Comparison of ENCODE assay signal across 9 cellular contexts in the genomic region with DNA sequence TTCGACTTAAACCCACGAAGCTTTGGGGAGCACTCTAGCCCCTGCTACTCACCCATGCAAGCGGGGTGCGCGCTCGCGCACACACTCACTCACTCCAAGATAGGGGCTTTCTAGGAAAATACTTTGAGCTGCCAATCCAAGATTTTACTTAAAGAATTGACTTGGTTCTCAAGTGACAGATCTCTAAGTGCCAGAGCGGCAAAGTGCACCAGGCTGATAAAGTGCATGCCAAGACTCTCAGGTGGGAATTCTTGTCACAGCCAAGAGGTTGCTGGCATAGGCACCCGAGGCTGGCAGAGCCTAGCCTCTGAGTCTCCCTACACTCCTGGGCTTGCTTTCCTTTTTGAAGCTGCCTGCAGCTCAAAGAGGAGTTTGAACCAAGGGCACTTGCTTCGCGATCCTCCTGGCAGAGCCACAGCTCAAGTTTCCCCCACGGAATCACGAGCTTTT. TPM values are rescaled to one million over a fixed set of nuclear protein-coding genes. Genes with fewer than 3 reads are reported as not detected.
DNase-seq lines count a peak whose midpoint lies in the region; ATAC-seq, FAIRE-seq and TF ChIP-seq lines count a peak whose summit lies in the region.
"Had no signal": no experiment of that assay in that cellular context is flagged by ENCODE, and none has a peak within 500 bp of the region (broad histone marks: within the 10 kb centered on the region; RNA-seq: fewer than 3 reads in every experiment).

No MANE protein-coding gene starts in this region.

- peaks cover 28% of the 10 kb centered on the region for H3K27me3 Mint-ChIP-seq in activated T-cell treated with anti-CD3 and anti-CD28 coated beads, Interleukin-2, amount 50 U/mL, for 4 hours (ENCODE audit: low read depth)

- H3K4me3 ChIP-seq in adrenal gland (peak overlapping the region in 3 of 4 donors; percentile 67 to 83 (median 76)), kidney (ENCODE audit: low read length in 2 of 2) (peak overlapping the region; percentile 94 to 99), thoracic aorta (peak overlapping the region; percentile 90)

- H3K36me3 ChIP-seq in adrenal gland (replicated peaks in 1 of 2) (no peaks in the 10 kb centered on the region), kidney (ENCODE audit: control insufficient read depth in 1 of 2, insufficient read depth in 2 of 2, low read length in 2 of 2) (no peaks in the 10 kb centered on the region), thoracic aorta (no peaks in the 10 kb centered on the region)

- H3K27ac ChIP-seq in adrenal gland (peak overlapping the region; percentile 60 to 94 (median 89)), kidney (ENCODE audit: low read depth in 2 of 2, low read length in 2 of 2) (peak overlapping the region; percentile 99), thoracic aorta (peak overlapping the region; percentile 77)

- H3K27me3 ChIP-seq in adrenal gland (no peaks in the 10 kb centered on the region), thoracic aorta (replicated peaks; ENCODE audit: insufficient read depth) (no peaks in the 10 kb centered on the region)

- FAIRE-seq in kidney (lab: Jason Lieb, UNC): no peak
- FAIRE-seq: colon had no signal

- peak overlapping the region; percentile 81 to 99 for H3K9ac ChIP-seq in kidney (ENCODE audit: low read length in 2 of 2)

- TF ChIP-seq CTCF in adrenal gland (IDR thresholded peaks at IDR 0.05) (no peak), kidney (IDR thresholded peaks at IDR 0.05; ENCODE audit: borderline replicate concordance, extremely low read depth, insufficient read depth) (no peak), thoracic aorta (IDR thresholded peaks at IDR 0.05) (no peak)

- DNase-seq in activated T-cell treated with anti-CD3 and anti-CD28 coated beads, Interleukin-2, amount 50 U/mL, for 4 hours: no peak
- DNase-seq in activated T-cell treated with anti-CD3 and anti-CD28 coated beads for 4 hours (no peak), adrenal gland (no peak), kidney (no peak), thoracic aorta (ENCODE audit: low spot score) (no peak), KG1 (lab: John Stamatoyannopoulos, UW) (no peak)

- H3K4me1 Mint-ChIP-seq in activated T-cell treated with anti-CD3 and anti-CD28 coated beads, Interleukin-2, amount 50 U/mL, for 4 hours (ENCODE audit: low read depth): peaks cover 55% of the 10 kb centered on the region

- H3K9me3 Mint-ChIP-seq in activated T-cell treated with anti-CD3 and anti-CD28 coated beads, Interleukin-2, amount 50 U/mL, for 4 hours: no peaks in the 10 kb centered on the region

- ATAC-seq in activated T-cell treated with anti-CD3 and anti-CD28 coated beads, Interleukin-2, amount 50 U/mL, for 4 hours: no peak
- ATAC-seq in thoracic aorta (ENCODE audit: insufficient number of reproducible peaks, low FRiP score, low read depth): no peak
- ATAC-seq in GM18867 (IDR thresholded peaks at IDR 0.05; ENCODE audit: unreplicated experiment): no peak
- no peak for ATAC-seq in GM21526 (IDR thresholded peaks at IDR 0.05; ENCODE audit: low FRiP score, unreplicated experiment)

- WGBS in adrenal gland, 4 donors: 18 to 42% (median 23%) methylated on average over 8 to 13 of the region's 13 CpGs

- H3K9me3 ChIP-seq in adrenal gland (replicated peaks in 1 of 3) (no peaks in the 10 kb centered on the region), kidney (ENCODE audit: control insufficient read depth in 1 of 2, low read length in 2 of 2) (no peaks in the 10 kb centered on the region), thoracic aorta (no peaks in the 10 kb centered on the region)

- no peaks in the 10 kb centered on the region for H3K36me3 Mint-ChIP-seq in activated T-cell treated with anti-CD3 and anti-CD28 coated beads, Interleukin-2, amount 50 U/mL, for 4 hours (ENCODE audit: insufficient read depth)

- H3K4me3 Mint-ChIP-seq in activated T-cell treated with anti-CD3 and anti-CD28 coated beads, Interleukin-2, amount 50 U/mL, for 4 hours: peak overlapping the region; percentile 96

- H3K4me1 ChIP-seq in adrenal gland (replicated peaks in 1 of 2): peaks cover 6 to 23% of the 10 kb centered on the region in 2 donors
- peaks cover 4 to 14% of the 10 kb centered on the region in 2 donors for H3K4me1 ChIP-seq in kidney (ENCODE audit: control insufficient read depth in 1 of 2, insufficient read depth in 1 of 2, low read depth in 1 of 2, low read length in 2 of 2)
- H3K4me1 ChIP-seq in thoracic aorta (ENCODE audit: control insufficient read depth in 1 of 2, low read depth in 2 of 2): peaks cover 4 to 43% of the 10 kb centered on the region in 2 donors

- no peak for TF ChIP-seq POLR2A in adrenal gland (IDR thresholded peaks at IDR 0.05)

- intact Hi-C loops in adrenal gland (cut with DNase I): loop anchor here in 1 of 2 donors (10.0 kb wide), 1 partner anchor 548 kb away; no protein-coding TSS in a partner anchor
- intact Hi-C loops in kidney (cut with DNase I): loop anchor here (10.0 kb wide), 2 partner anchors 88 to 318 kb away; no protein-coding TSS in a partner anchor

RNA-seq across cellular contexts. Expression of a gene that starts 2.6 kb away (rescaled TPM):
- under 1 TPM in 2 of 3 donors, not detected in 1; 0.43 TPM for total RNA-seq in activated T-cell treated with anti-CD3 and anti-CD28 coated beads, Interleukin-2, amount 50 U/mL, for 4 hours
- 10 to 100 TPM in 7 of 8 donors, 1 to 10 TPM in 1; 3.6 to 55.7 (median 15.8) TPM for total RNA-seq in adrenal gland
- 10 to 100 TPM in 2 of 3 donors, 1 to 10 TPM in 1; 6.9 to 27.6 (median 26.3) TPM for polyA plus RNA-seq in adrenal gland
- 14.4 TPM for total RNA-seq in kidney
- 80.9 TPM for polyA plus RNA-seq in kidney (ENCODE audit: insufficient read depth, low read depth, low replicate concordance)
- total RNA-seq in thoracic aorta: 100 to 1,000 TPM in 1 of 2 donors, 10 to 100 TPM in 1; 50.0 to 193 TPM

RNA-seq across cellular contexts. Expression of a gene that starts 8.3 kb away (rescaled TPM):
- 1 to 10 TPM; 3.0 to 6.9 (median 3.5) TPM for total RNA-seq in activated T-cell treated with anti-CD3 and anti-CD28 coated beads, Interleukin-2, amount 50 U/mL, for 4 hours
- total RNA-seq in adrenal gland: 10 to 100 TPM; 32.1 to 60.7 (median 41.8) TPM
- 10 to 100 TPM; 12.5 to 23.5 (median 15.9) TPM for polyA plus RNA-seq in adrenal gland
- total RNA-seq in kidney: 55.4 TPM
- polyA plus RNA-seq in kidney (ENCODE audit: insufficient read depth, low read depth, low replicate concordance): 13.1 TPM
- 10 to 100 TPM; 53.8 to 60.8 TPM for total RNA-seq in thoracic aorta
